In genomic region chr6:146892613-146893401, GRCh38 we compare ENCODE assay signal across 13 cellular contexts.
A peak's percentile ranks its signal among the peaks of the same experiment; 100 is the strongest.
DNase-seq lines count a peak whose midpoint lies in the region; ATAC-seq, FAIRE-seq and TF ChIP-seq lines count a peak whose summit lies in the region.
"Had no signal": no experiment of that assay in that cellular context is flagged by ENCODE, and none has a peak within 500 bp of the region (broad histone marks: within the 10 kb centered on the region; RNA-seq: fewer than 3 reads in every experiment).

No MANE protein-coding gene starts in this region.

- no TSS peak for BruUV-seq in HepG2 (replicated peaks; lab: Mats Ljungman, UMichigan)

- no peaks in the 10 kb centered on the region for H3K9me2 ChIP-seq in SK-N-SH

- CTCF ChIA-PET in HepG2 (lab: Yijun Ruan, JAX; ENCODE audit: low intra/inter-chr PET ratio, low total read pairs): no interaction called here
- CTCF ChIA-PET in SK-N-SH (lab: Yijun Ruan, JAX): interaction anchor here (0.6 kb wide), 1 partner anchor 275 kb away, joined by 3 read pairs; no protein-coding TSS in a partner anchor

- H3F3A ChIP-seq in SK-N-SH (replicated peaks; ENCODE audit: insufficient read depth): peaks cover 17% of the 10 kb centered on the region

- FAIRE-seq in HepG2 (lab: Jason Lieb, UNC): no peak
- FAIRE-seq: GM12878 had no signal

- TF ChIP-seq RAD21 in HepG2 (CRISPR knock-in tag; IDR thresholded peaks at IDR 0.05): no peak
- no peak for TF ChIP-seq RAD21 in SK-N-SH (IDR thresholded peaks at IDR 0.05; ENCODE audit: low read length)

- in situ Hi-C loops in HepG2 (cut with HindIII; ENCODE audit: extremely low pct_ligation_motif_present, low pct_unique_long_range_greater_than_20kb): no loop called here

- DNase-seq in right lobe of liver (no peak), HepG2 (ENCODE audit: low spot score) (no peak), SK-N-SH (no peak), foreskin fibroblast (peak; percentile 75 to 83), upper lobe of right lung (no peak), germinal center (ENCODE audit: low spot score) (no peak)
- DNase-seq: activated CD4-positive, CD25-positive, alpha-beta regulatory T cell; NCI-H82; stimulated activated CD4-positive, alpha-beta T cell treated with anti-CD3 and anti-CD28 coated beads, Interleukin-15, amount 100 ng/mL, for 24 hours; stimulated activated naive CD8-positive, alpha-beta T cell treated with anti-CD3 and anti-CD28 coated beads, Interleukin-15, amount 100 ng/mL, for 72 hours had no signal

- H4K20me1 ChIP-seq in HepG2 (ENCODE audit: insufficient read depth, low read length): no peaks in the 10 kb centered on the region
- H4K20me1 ChIP-seq in SK-N-SH (ENCODE audit: insufficient read depth): no peaks in the 10 kb centered on the region

- POLR2A ChIA-PET in HepG2 (lab: Yijun Ruan, JAX) (no interaction called here), SK-N-SH (lab: Yijun Ruan, JAX) (no interaction called here)

- H3K4me1 ChIP-seq in right lobe of liver: peaks cover 0 to 1% (median 0%) of the 10 kb centered on the region in 4 donors
- H3K4me1 ChIP-seq in HepG2 (ENCODE audit: insufficient read depth, low read length): peaks cover 2% of the 10 kb centered on the region; the same call in 1 of the 2 replicates
- H3K4me1 ChIP-seq in SK-N-SH (ENCODE audit: control insufficient read depth in 1 of 2, insufficient read depth in 2 of 2, low read depth in 1 of 2, low read length in 1 of 2): 0 out of 4 replicates have a peak, but pooled peaks cover 0 to 14% of the 10 kb centered on the region in 2 experiments
- peaks cover 15% of the 10 kb centered on the region for H3K4me1 ChIP-seq in upper lobe of right lung

- H3K9me3 ChIP-seq in right lobe of liver: no peaks in the 10 kb centered on the region
- no peaks in the 10 kb centered on the region for H3K9me3 ChIP-seq in HepG2 (ENCODE audit: low read length)
- H3K9me3 ChIP-seq in SK-N-SH: no peaks in the 10 kb centered on the region
- H3K9me3 ChIP-seq in upper lobe of right lung: no peaks in the 10 kb centered on the region

- no peaks in the 10 kb centered on the region for H3K36me3 ChIP-seq in right lobe of liver
- H3K36me3 ChIP-seq in HepG2 (replicated peaks in 1 of 2; ENCODE audit: control insufficient read depth in 1 of 2, insufficient read depth in 2 of 2, low read length in 2 of 2): no peaks in the 10 kb centered on the region
- no peaks in the 10 kb centered on the region for H3K36me3 ChIP-seq in SK-N-SH (replicated peaks in 1 of 2; ENCODE audit: control insufficient read depth in 1 of 2, insufficient read depth in 2 of 2, low read length in 1 of 2)
- H3K36me3 ChIP-seq in upper lobe of right lung: no peaks in the 10 kb centered on the region

- TF ChIP-seq EP300 in HepG2 (IDR thresholded peaks at IDR 0.05; ENCODE audit: low read depth in 2 of 2, low read length in 2 of 2): no peak
- TF ChIP-seq EP300 in HepG2 (CRISPR knock-in tag; IDR thresholded peaks at IDR 0.05; ENCODE audit: borderline replicate concordance): no peak
- TF ChIP-seq EP300 in SK-N-SH (IDR thresholded peaks at IDR 0.05; ENCODE audit: borderline replicate concordance in 1 of 2, low read depth in 1 of 2, low read length in 1 of 2): 0 out of 4 replicates have a peak, but pooled peaks of 1 of the 2 experiments have one; percentile 32

- H2AFZ ChIP-seq in HepG2 (ENCODE audit: low read length) (no peak overlapping the region), SK-N-SH (ENCODE audit: low read depth) (no peak overlapping the region)

- no peak for TF ChIP-seq CTCF in right lobe of liver (IDR thresholded peaks at IDR 0.05)
- TF ChIP-seq CTCF in HepG2 (CRISPR knock-in tag; IDR thresholded peaks at IDR 0.05): no peak
- no peak for TF ChIP-seq CTCF in SK-N-SH (IDR thresholded peaks at IDR 0.05)
- TF ChIP-seq CTCF in foreskin fibroblast (IDR thresholded peaks at IDR 0.05; ENCODE audit: low read depth, low read length): no peak
- TF ChIP-seq CTCF in upper lobe of right lung (IDR thresholded peaks at IDR 0.05): no peak

- H3K79me2 ChIP-seq in HepG2 (ENCODE audit: insufficient read depth, low read length) (no peaks in the 10 kb centered on the region), SK-N-SH (ENCODE audit: insufficient read depth) (no peaks in the 10 kb centered on the region)

- TF ChIP-seq POLR2A in right lobe of liver (IDR thresholded peaks at IDR 0.05) (no peak), HepG2 (IDR thresholded peaks at IDR 0.05; ENCODE audit: insufficient read depth in 1 of 2, low read depth in 2 of 2, low read length in 2 of 2) (no peak)

- H3K27ac ChIP-seq in right lobe of liver (no peak overlapping the region), HepG2 (ENCODE audit: extremely low read length, insufficient read depth, low read length) (no peak overlapping the region), SK-N-SH (ENCODE audit: low read depth in 2 of 2, low read length in 1 of 2) (peak overlapping the region in 1 of 2 experiments; percentile 65; a peak in 2 of 4 replicates), upper lobe of right lung (peak overlapping the region; percentile 37)

- H3K4me2 ChIP-seq in HepG2 (ENCODE audit: low read depth, low read length) (no peak overlapping the region), SK-N-SH (no peak overlapping the region)

- H3K4me3 ChIP-seq in right lobe of liver (no peak overlapping the region), HepG2 (replicated peaks in 1 of 3; ENCODE audit: insufficient read depth in 1 of 3, low read depth in 2 of 3, low read length in 3 of 3) (no peak overlapping the region), SK-N-SH (ENCODE audit: low read depth in 2 of 2, low read length in 1 of 2) (no peak overlapping the region), foreskin fibroblast (ENCODE audit: low read depth in 1 of 2, low read length in 2 of 2) (no peak overlapping the region), upper lobe of right lung (no peak overlapping the region)
- H3K4me3 ChIP-seq: GM12878 had no signal

- no peak overlapping the region for H3K9ac ChIP-seq in HepG2 (ENCODE audit: insufficient read depth, low read depth, low read length)
- H3K9ac ChIP-seq in SK-N-SH: no peak overlapping the region

- intact Hi-C loops in right lobe of liver (cut with DNase I) (no loop called here), HepG2 (cut with micrococcal nuclease; ENCODE audit: unreplicated experiment) (no loop called here), upper lobe of right lung (cut with DNase I) (no loop called here)

- WGBS in right lobe of liver (ENCODE audit: insufficient coverage, low coverage, low lambda C conversion rate, missing lambda C conversion rate): 88% methylated on average over 2 of the region's 2 CpGs
- WGBS in HepG2 (ENCODE audit: low lambda C conversion rate): 21% methylated on average over 2 of the region's 2 CpGs
- 57% methylated on average over 2 of the region's 2 CpGs for WGBS in SK-N-SH (ENCODE audit: low lambda C conversion rate)

- ATAC-seq in right lobe of liver (peak in 3 of 4 donors; percentile 39 to 64 (median 50)), HepG2 (no peak), upper lobe of right lung (peak; percentile 87), HG02588 (IDR thresholded peaks at IDR 0.05; ENCODE audit: unreplicated experiment) (no peak), HG03521 (IDR thresholded peaks at IDR 0.05; ENCODE audit: unreplicated experiment) (no peak)
- ATAC-seq: GM12878; stimulated activated naive CD8-positive, alpha-beta T cell treated with anti-CD3 and anti-CD28 coated beads, Interleukin-15, amount 100 ng/mL, for 72 hours had no signal

- no peaks in the 10 kb centered on the region for H3K27me3 ChIP-seq in right lobe of liver
- no peaks in the 10 kb centered on the region; a peak in 1 of 5 replicates for H3K27me3 ChIP-seq in HepG2 (ENCODE audit: control insufficient read depth in 1 of 2, insufficient read depth in 2 of 2, low read length in 2 of 2)
- no peaks in the 10 kb centered on the region for H3K27me3 ChIP-seq in SK-N-SH (ENCODE audit: insufficient read depth)
- H3K27me3 ChIP-seq in upper lobe of right lung: no peaks in the 10 kb centered on the region

TF ChIP-seq in HepG2, 621 proteins besides CTCF, POLR2A, EP300 and RAD21 (continues in another document):
- no peak for TF ChIP-seq ZBTB26 (CRISPR knock-in tag; IDR thresholded peaks at IDR 0.05; ENCODE audit: borderline replicate concordance)
- TF ChIP-seq RORA (CRISPR knock-in tag; IDR thresholded peaks at IDR 0.05): no peak
- TF ChIP-seq KAT7 (CRISPR knock-in tag; IDR thresholded peaks at IDR 0.05; ENCODE audit: borderline replicate concordance): no peak
- no peak for TF ChIP-seq TAF1 (CRISPR knock-in tag; IDR thresholded peaks at IDR 0.05)

TF ChIP-seq in SK-N-SH, 30 proteins besides CTCF, POLR2A, EP300 and RAD21 (continues in another document):
- TF ChIP-seq MEF2A (IDR thresholded peaks at IDR 0.05; ENCODE audit: borderline replicate concordance, low read depth) (no peak), MXI1 (IDR thresholded peaks at IDR 0.05; ENCODE audit: low read depth, low read length) (no peak), SIN3A (IDR thresholded peaks at IDR 0.05; ENCODE audit: borderline replicate concordance, low read depth, low read length) (no peak)
- TF ChIP-seq, protein P1, sequence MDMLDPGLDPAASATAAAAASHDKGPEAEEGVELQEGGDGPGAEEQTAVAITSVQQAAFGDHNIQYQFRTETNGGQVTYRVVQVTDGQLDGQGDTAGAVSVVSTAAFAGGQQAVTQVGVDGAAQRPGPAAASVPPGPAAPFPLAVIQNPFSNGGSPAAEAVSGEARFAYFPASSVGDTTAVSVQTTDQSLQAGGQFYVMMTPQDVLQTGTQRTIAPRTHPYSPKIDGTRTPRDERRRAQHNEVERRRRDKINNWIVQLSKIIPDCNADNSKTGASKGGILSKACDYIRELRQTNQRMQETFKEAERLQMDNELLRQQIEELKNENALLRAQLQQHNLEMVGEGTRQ (IDR thresholded peaks at IDR 0.05; ENCODE audit: borderline replicate concordance, low read depth, low read length): no peak

Comparison
In these comparisons a context has a peak if more than half of its experiments do, and no peak if none do; other contexts are left out.
1. ATAC-seq: peak in right lobe of liver (3 of 4) and upper lobe of right lung (single experiment); none in HepG2 (single experiment), HG02588 (single experiment) and HG03521 (single experiment).
2. DNase-seq: peak in foreskin fibroblast (2 of 2); none in right lobe of liver (0 of 3), HepG2 (single experiment), SK-N-SH (single experiment), upper lobe of right lung (single experiment) and germinal center (single experiment).